In genomic region chr2:9205963-9206948, GRCh38 we compare ENCODE assay signal across 8 cellular contexts. TPM values are rescaled to one million over a fixed set of nuclear protein-coding genes. Genes with fewer than 3 reads are reported as not detected.
A peak's percentile ranks its signal among the peaks of the same experiment; 100 is the strongest.
DNase-seq lines count a peak whose midpoint lies in the region; ATAC-seq, FAIRE-seq and TF ChIP-seq lines count a peak whose summit lies in the region.

ASAP2 (plus strand) TSS chr2:9206812; CDS start chr2:9207105, 293 bp downstream.

- peak in 1 of 4 donors; percentile 36 for TF ChIP-seq POLR2A in upper lobe of left lung (IDR thresholded peaks at IDR 0.05)

- H3K36me3 Mint-ChIP-seq in neural crest cell (ENCODE audit: low read depth): peaks cover 5% of the 10 kb centered on the region

- H3K4me1 Mint-ChIP-seq in neural crest cell: peaks cover 48% of the 10 kb centered on the region

- peak within 1 kb of the TSS; percentile 95 for H3K4me3 Mint-ChIP-seq in neural crest cell

- H3K9me3 ChIP-seq in upper lobe of left lung: no peaks in the 10 kb centered on the region

- no peak for FAIRE-seq in GM18507 (lab: Jason Lieb, UNC)

- no peaks in the 10 kb centered on the region for H3K9me3 Mint-ChIP-seq in neural crest cell

- WGBS in upper lobe of left lung, 2 donors: 5 to 10% methylated on average over 27 to 44 of the region's 128 CpGs

- TF ChIP-seq EP300 in upper lobe of left lung (IDR thresholded peaks at IDR 0.05): peak in 1 of 4 donors; percentile 46

- H3K27ac ChIP-seq in upper lobe of left lung: peak within 1 kb of the TSS; percentile 84 to 91 (median 89)

- H3K27ac Mint-ChIP-seq in neural crest cell (ENCODE audit: unreplicated experiment): peak within 1 kb of the TSS; percentile 69

- ATAC-seq in HG03354 (IDR thresholded peaks at IDR 0.05; ENCODE audit: poor library complexity, severe bottlenecking, unreplicated experiment): peak; percentile 66
- ATAC-seq in upper lobe of left lung (ENCODE audit: low FRiP score in 2 of 2): peak; percentile 87 to 90

- peaks cover 0 to 2% (median 0%) of the 10 kb centered on the region in 4 donors for H3K27me3 ChIP-seq in upper lobe of left lung

- TF ChIP-seq CTCF in AG09309 (IDR thresholded peaks at IDR 0.05; ENCODE audit: control insufficient read depth, insufficient read depth, low read depth, low read length, missing control alignments) (peak; percentile 69), neural crest cell (conservative IDR thresholded peaks at IDR 0.05) (peak; percentile 82), upper lobe of left lung (IDR thresholded peaks at IDR 0.05) (peak; percentile 72 to 94 (median 92))

- no peak for DNase-seq in AG09309 (ENCODE audit: low read depth)
- peak; percentile 39 for DNase-seq in GM18507 (ENCODE audit: extremely low spot score, insufficient read length, low read depth)
- peak; percentile 21 for DNase-seq in NCI-H82 treated with DMSO at 0.1 percent for 48 hours (lab: John Stamatoyannopoulos, UW; ENCODE audit: unreplicated experiment)
- DNase-seq in activated naive CD4-positive, alpha-beta T cell treated with anti-CD3 and anti-CD28 coated beads, Interleukin-2, amount 50 U/mL, for 16 hours: peak; percentile 37
- DNase-seq in globus pallidus (ENCODE audit: low spot score): peak; percentile 74
- DNase-seq in neural crest cell (ENCODE audit: low read depth, low spot score): peak; percentile 67
- peak; percentile 67 to 95 for DNase-seq in upper lobe of left lung

- H3K36me3 ChIP-seq in upper lobe of left lung: no peaks in the 10 kb centered on the region

- H3K27me3 Mint-ChIP-seq in neural crest cell (ENCODE audit: low read depth): no peaks in the 10 kb centered on the region

- H3K4me3 ChIP-seq in AG09309 (ENCODE audit: control insufficient read depth, low read depth, low read length): peak within 1 kb of the TSS; percentile 94
- H3K4me3 ChIP-seq in upper lobe of left lung: peak within 1 kb of the TSS; percentile 63 to 79 (median 69)

- peaks cover 3 to 32% (median 18%) of the 10 kb centered on the region in 4 donors for H3K4me1 ChIP-seq in upper lobe of left lung

RNA-seq across cellular contexts. Expression of gene ASAP2, which starts in this region (rescaled TPM):
- 48.6 and 51.8 TPM in 2 replicates for total RNA-seq in neural crest cell
- total RNA-seq in upper lobe of left lung: 10 to 100 TPM; 20.4 to 26.0 (median 23.4) TPM
